15 cellular contexts compared by ENCODE assay signal in the genomic region with DNA sequence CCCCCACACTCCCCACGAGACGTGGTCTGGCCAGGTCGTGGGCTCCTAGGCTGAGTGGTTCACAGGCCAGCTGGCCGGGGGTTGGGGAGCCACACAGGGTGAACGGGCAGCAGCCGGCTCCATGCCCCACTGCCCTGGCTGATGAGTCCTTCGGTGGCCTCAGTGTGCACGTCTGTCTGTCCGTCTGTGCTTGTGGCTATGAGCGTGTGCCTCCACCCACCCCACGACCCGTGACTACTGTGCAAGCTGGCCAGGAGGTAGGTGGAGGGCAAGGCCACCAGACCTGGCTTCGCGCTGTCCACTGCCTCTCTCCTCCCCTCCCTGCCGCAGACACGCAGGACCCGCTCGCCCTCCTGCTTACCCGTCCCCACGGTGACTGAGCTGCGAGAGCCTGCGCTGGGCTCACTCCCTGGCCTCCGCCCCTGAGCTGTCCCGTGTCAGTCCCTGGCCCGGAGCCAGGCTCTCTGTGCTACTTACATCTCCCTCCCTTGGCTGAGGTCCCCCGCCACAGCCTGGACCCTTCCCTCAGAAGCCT. TPM values are rescaled to one million over a fixed set of nuclear protein-coding genes. Genes with fewer than 3 reads are reported as not detected.
A peak's percentile ranks its signal among the peaks of the same experiment; 100 is the strongest.
DNase-seq lines count a peak whose midpoint lies in the region; ATAC-seq, FAIRE-seq and TF ChIP-seq lines count a peak whose summit lies in the region.
"Had no signal": no experiment of that assay in that cellular context is flagged by ENCODE, and none has a peak within 500 bp of the region (broad histone marks: within the 10 kb centered on the region; RNA-seq: fewer than 3 reads in every experiment).

No MANE protein-coding gene starts in this region.

- peaks cover 47 to 67% of the 10 kb centered on the region in 2 donors for H3K36me3 ChIP-seq in ascending aorta
- peaks cover 6% of the 10 kb centered on the region for H3K36me3 ChIP-seq in mucosa of descending colon (ENCODE audit: low read depth)
- peaks cover 0 to 52% (median 46%) of the 10 kb centered on the region in 4 donors for H3K36me3 ChIP-seq in upper lobe of left lung
- peaks cover 11% of the 10 kb centered on the region for H3K36me3 ChIP-seq in HAP-1 (replicated peaks)

- intact Hi-C loops in ascending aorta (cut with DNase I), result no loop called here
- intact Hi-C loops in cardiac septum (cut with DNase I), result no loop called here
- intact Hi-C loops in mucosa of descending colon (cut with DNase I, micrococcal nuclease), result no loop called here

- 60 to 80% methylated on average over 4 to 24 of the region's 26 CpGs for WGBS in upper lobe of left lung, 2 donors

- no peak for TF ChIP-seq CTCF in ascending aorta (IDR thresholded peaks at IDR 0.05)
- TF ChIP-seq CTCF in mucosa of descending colon (IDR thresholded peaks at IDR 0.05), result no peak
- TF ChIP-seq CTCF in upper lobe of left lung (IDR thresholded peaks at IDR 0.05), result no peak

- no peak for TF ChIP-seq POLR2A in upper lobe of left lung (IDR thresholded peaks at IDR 0.05)

- H3K27me3 ChIP-seq in ascending aorta (no peaks in the 10 kb centered on the region), upper lobe of left lung (no peaks in the 10 kb centered on the region), HAP-1 (ENCODE audit: low read depth) (no peaks in the 10 kb centered on the region)
- H3K27me3 ChIP-seq: BLaER1 had no signal

- H3K4me3 ChIP-seq in ascending aorta (no peak overlapping the region), mucosa of descending colon (no peak overlapping the region), upper lobe of left lung (no peak overlapping the region), HAP-1 (no peak overlapping the region)
- H3K4me3 ChIP-seq: BLaER1 had no signal

- H3K27ac ChIP-seq in ascending aorta, result peak overlapping the region; percentile 72 to 75
- peak overlapping the region in 3 of 4 donors; percentile 13 to 56 (median 53) for H3K27ac ChIP-seq in upper lobe of left lung
- H3K27ac ChIP-seq: BLaER1 had no signal

- in situ Hi-C loops in HAP-1 (cut with MboI; ENCODE audit: low sequenced_read_pairs), result no loop called here

- peak; percentile 25 for ATAC-seq in mucosa of descending colon
- ATAC-seq in upper lobe of left lung (ENCODE audit: low FRiP score in 2 of 2), result peak; percentile 23 to 63
- ATAC-seq: activated T-helper 17 cell treated with anti-CD3 and anti-CD28 coated beads, Interleukin-2, amount 50 U/mL, for 72 hours had no signal

- DNase-seq in ascending aorta (ENCODE audit: low spot score in 2 of 2), result peak in 1 of 2 donors; percentile 81
- DNase-seq in cardiac septum (ENCODE audit: low spot score), result peak; percentile 84
- peak in 2 of 3 donors; percentile 49 to 67 for DNase-seq in mucosa of descending colon
- peak; percentile 27 to 87 for DNase-seq in upper lobe of left lung
- DNase-seq in RPMI8226, result no peak
- DNase-seq in HAP-1 (ENCODE audit: low spot score in 2 of 2), result no peak
- no peak for DNase-seq in HTR-8/SVneo (ENCODE audit: insufficient read length, low spot score)
- DNase-seq in COR-L47 (lab: John Stamatoyannopoulos, UW), result no peak
- DNase-seq: activated CD4-positive, alpha-beta T cell treated with anti-CD3 and anti-CD28 coated beads, Interleukin-2, amount 50 U/mL, for 48 hours; KG1; NCI-H1417; NCI-H510A had no signal

- H3K9me3 ChIP-seq in ascending aorta, result no peaks in the 10 kb centered on the region
- no peaks in the 10 kb centered on the region for H3K9me3 ChIP-seq in mucosa of descending colon
- H3K9me3 ChIP-seq in upper lobe of left lung, result no peaks in the 10 kb centered on the region
- no peaks in the 10 kb centered on the region for H3K9me3 ChIP-seq in HAP-1
- H3K9me3 ChIP-seq: BLaER1 had no signal

- TF ChIP-seq EP300 in upper lobe of left lung (IDR thresholded peaks at IDR 0.05), result no peak

- H3K4me1 ChIP-seq in ascending aorta (peaks cover 0 to 2% of the 10 kb centered on the region in 2 donors), mucosa of descending colon (ENCODE audit: low read depth) (no peaks in the 10 kb centered on the region), upper lobe of left lung (no peaks in the 10 kb centered on the region), HAP-1 (no peaks in the 10 kb centered on the region)

- FAIRE-seq in HTR-8/SVneo (lab: Jason Lieb, UNC), result no peak

RNA-seq across cellular contexts. Expression of a gene that starts 14.1 kb away (rescaled TPM):
- 119 TPM for total RNA-seq in ascending aorta
- total RNA-seq in cardiac septum, result 115 TPM
- total RNA-seq in mucosa of descending colon, result 1 to 10 TPM in 2 of 3 donors, under 1 TPM in 1; 0.26 to 1.6 (median 1.0) TPM
- total RNA-seq in upper lobe of left lung, result 1 to 10 TPM; 1.3 to 8.4 (median 5.7) TPM
- total RNA-seq: activated T-helper 17 cell treated with anti-CD3 and anti-CD28 coated beads, Interleukin-2, amount 50 U/mL, for 72 hours; RPMI7951 had no signal

RNA-seq across cellular contexts. Expression of a gene that starts 14.7 kb away (rescaled TPM):
- total RNA-seq in ascending aorta (12.5 TPM), cardiac septum (21.7 TPM), mucosa of descending colon (10 to 100 TPM; 40.7 to 69.4 (median 51.7) TPM), upper lobe of left lung (100 to 1,000 TPM in 4 of 6 donors, 10 to 100 TPM in 2; 42.1 to 226 (median 105) TPM)

RNA-seq across cellular contexts. Expression of a gene that starts 30.6 kb away (rescaled TPM):
- total RNA-seq in ascending aorta, result 34.7 TPM
- total RNA-seq in cardiac septum, result 18.6 TPM
- total RNA-seq in mucosa of descending colon, result 10 to 100 TPM; 12.4 to 26.1 (median 15.7) TPM
- total RNA-seq in upper lobe of left lung, result 10 to 100 TPM; 35.6 to 73.5 (median 53.0) TPM

RNA-seq across cellular contexts. Expression of a gene that starts 45.9 kb away (rescaled TPM):
- 28.4 TPM for total RNA-seq in ascending aorta
- total RNA-seq in cardiac septum, result 30.6 TPM
- total RNA-seq in mucosa of descending colon, result 10 to 100 TPM; 23.4 to 28.7 (median 26.3) TPM
- 10 to 100 TPM; 28.2 to 41.5 (median 31.1) TPM for total RNA-seq in upper lobe of left lung

RNA-seq across cellular contexts. Expression of a gene that starts 46.2 kb away (rescaled TPM):
- 89.7 TPM for total RNA-seq in ascending aorta
- 155 TPM for total RNA-seq in cardiac septum
- total RNA-seq in mucosa of descending colon, result 100 to 1,000 TPM; 169 to 193 (median 177) TPM
- 100 to 1,000 TPM in 5 of 6 donors, 10 to 100 TPM in 1; 83.8 to 209 (median 167) TPM for total RNA-seq in upper lobe of left lung

Comparison
In these comparisons a context has a peak if more than half of its experiments do, and no peak if none do; other contexts are left out.
1. DNase-seq: peak in cardiac septum (single experiment), mucosa of descending colon (2 of 3) and upper lobe of left lung (2 of 2); none in RPMI8226 (single experiment), HAP-1 (0 of 2), HTR-8/SVneo (single experiment) and COR-L47 (single experiment).
2. RNA of a gene that starts 14.1 kb away (total RNA-seq): 119 TPM in ascending aorta (single experiment) and 115 TPM in cardiac septum (single experiment); 1.3 to 8.4 TPM in upper lobe of left lung and 0.26 to 1.6 TPM in mucosa of descending colon; every median in the first group is over 10 times any median in the second.